In the genomic region with DNA sequence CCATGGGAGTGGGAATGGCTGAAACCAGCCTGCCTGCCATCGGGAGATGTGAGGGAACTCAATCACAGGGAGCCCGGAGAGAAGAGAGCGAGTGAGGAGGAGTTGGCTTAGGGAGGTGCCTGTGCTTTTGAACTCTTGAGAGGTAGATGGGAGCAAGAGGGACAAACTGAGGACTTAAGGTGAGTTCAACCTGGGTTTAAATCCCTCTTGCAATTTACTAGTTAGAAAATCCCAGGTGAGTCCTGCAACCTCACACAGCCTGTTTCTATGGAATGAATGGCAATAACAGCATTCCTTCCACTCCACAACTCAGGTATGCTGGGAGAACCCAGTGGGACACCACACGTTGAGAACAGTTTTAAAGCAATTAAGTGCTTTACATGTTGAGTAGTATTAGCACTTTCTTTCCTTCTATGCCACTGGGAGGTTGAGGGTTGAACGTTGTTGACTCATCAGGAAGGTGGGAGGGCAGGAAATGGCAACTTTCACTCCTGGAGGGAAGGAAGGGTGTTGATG, we compare ENCODE assay signal across 1 cellular context.
TF ChIP-seq lines count a peak whose summit lies in the region.

No MANE protein-coding gene starts in this region.

TF ChIP-seq in HEK293T, 16 proteins besides CTCF, POLR2A, EP300 and RAD21 (continued from another document):
- TF ChIP-seq CTBP1 (IDR thresholded peaks at IDR 0.05; ENCODE audit: borderline replicate concordance) (no peak), L3MBTL2 (conservative IDR thresholded peaks at IDR 0.05) (no peak), TARDBP (IDR thresholded peaks at IDR 0.05) (no peak)
